In the genomic region with DNA sequence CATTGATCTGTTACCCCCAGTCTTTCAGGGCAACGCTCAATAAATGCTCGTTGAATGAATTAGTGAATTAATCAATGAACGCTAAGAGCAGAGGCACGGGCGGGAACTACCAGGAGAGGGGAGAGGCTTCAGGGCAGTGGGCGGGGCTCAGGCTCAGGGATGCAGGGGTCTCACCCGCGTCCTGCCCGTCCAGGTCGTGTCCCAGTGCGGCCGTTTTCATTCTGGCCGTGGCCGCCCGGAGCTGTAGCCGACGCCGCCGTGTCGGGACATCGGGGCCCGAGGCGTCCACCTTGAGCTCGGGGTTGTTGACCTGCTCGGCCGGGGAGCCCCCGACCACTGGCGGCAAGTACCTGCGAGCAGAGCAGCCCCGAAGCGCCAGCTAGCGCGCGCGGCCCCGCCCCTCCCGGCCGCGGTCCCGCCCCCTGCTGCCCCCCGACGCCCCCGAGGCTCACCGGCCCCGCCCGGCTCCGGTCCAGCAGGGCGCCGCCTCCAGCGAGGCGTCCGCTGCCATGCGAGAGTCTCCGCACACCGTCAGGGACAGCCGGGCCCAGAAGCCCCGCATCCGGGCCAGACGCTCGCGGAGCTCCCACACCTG, we compare ENCODE assay signal across 7 cellular contexts. TPM values are rescaled to one million over a fixed set of nuclear protein-coding genes. Genes with fewer than 3 reads are reported as not detected.
DNase-seq lines count a peak whose midpoint lies in the region; ATAC-seq and TF ChIP-seq lines count a peak whose summit lies in the region.
"Had no signal": no experiment of that assay in that cellular context is flagged by ENCODE, and none has a peak within 500 bp of the region (broad histone marks: within the 10 kb centered on the region; RNA-seq: fewer than 3 reads in every experiment).

No MANE protein-coding gene starts in this region.

- H3K36me3 ChIP-seq in esophagus squamous epithelium: no peaks in the 10 kb centered on the region

- peaks cover 0 to 27% (median 0%) of the 10 kb centered on the region in 4 donors for H3K27me3 ChIP-seq in esophagus squamous epithelium

- no peak for TF ChIP-seq CTCF in esophagus squamous epithelium (IDR thresholded peaks at IDR 0.05)

- peak; percentile 48 for DNase-seq in SW480 (ENCODE audit: low spot score)
- DNase-seq in esophagus squamous epithelium (lab: John Stamatoyannopoulos, UW): no peak
- DNase-seq in stimulated activated naive CD4-positive, alpha-beta T cell treated with Interleukin-2 at 50 U/mL for 16 hours (lab: John Stamatoyannopoulos, UW): peak; percentile 26
- no peak for DNase-seq in midbrain (lab: John Stamatoyannopoulos, UW)
- DNase-seq: head of caudate nucleus, NCI-H1436 treated with DMSO at 0.1 percent for 48 hours had no signal

- no peak overlapping the region for H3K27ac ChIP-seq in esophagus squamous epithelium

- WGBS in esophagus squamous epithelium, 2 donors: 10 to 71% methylated on average over 1 to 2 of the region's 61 CpGs

- no peak for ATAC-seq in GM19324 (IDR thresholded peaks at IDR 0.05; ENCODE audit: low FRiP score, unreplicated experiment)

- intact Hi-C loops in esophagus squamous epithelium (cut with DNase I): no loop called here

- TF ChIP-seq POLR2A in esophagus squamous epithelium (IDR thresholded peaks at IDR 0.05): no peak

- no peaks in the 10 kb centered on the region for H3K9me3 ChIP-seq in esophagus squamous epithelium

- peak overlapping the region; percentile 34 to 72 (median 47) for H3K4me3 ChIP-seq in esophagus squamous epithelium

- peaks cover 25 to 51% (median 27%) of the 10 kb centered on the region in 3 donors for H3K4me1 ChIP-seq in esophagus squamous epithelium

RNA-seq across cellular contexts. Expression of a gene that starts 2.8 kb away (rescaled TPM):
- total RNA-seq in esophagus squamous epithelium: 1 to 10 TPM; 2.5 to 7.5 (median 5.3) TPM

RNA-seq across cellular contexts. Expression of a gene that starts 6.0 kb away (rescaled TPM):
- 1 to 10 TPM in 1 of 4 donors, under 1 TPM in 2, not detected in 1; 0.57 to 1.4 (median 0.83) TPM for total RNA-seq in esophagus squamous epithelium

RNA-seq across cellular contexts. Expression of a gene that starts 6.5 kb away (rescaled TPM):
- under 1 TPM in 2 of 4 donors, not detected in 2; 0.40 to 0.95 TPM for total RNA-seq in esophagus squamous epithelium

RNA-seq across cellular contexts. Expression of a gene that starts 12.7 kb away (rescaled TPM):
- 10 to 100 TPM in 3 of 4 donors, 1 to 10 TPM in 1; 9.3 to 20.2 (median 13.1) TPM for total RNA-seq in esophagus squamous epithelium

RNA-seq across cellular contexts. Expression of a gene that starts 22.5 kb away (rescaled TPM):
- 100 to 1,000 TPM in 1 of 4 donors, 10 to 100 TPM in 3; 71.8 to 138 (median 86.7) TPM for total RNA-seq in esophagus squamous epithelium

Comparison
In these comparisons a context has a peak if more than half of its experiments do, and no peak if none do; other contexts are left out.
1. DNase-seq: peak in SW480 (single experiment) and stimulated activated naive CD4-positive, alpha-beta T cell treated with Interleukin-2 at 50 U/mL for 16 hours (single experiment); none in esophagus squamous epithelium (single experiment) and midbrain (single experiment).